Comparison of ENCODE assay signal across 21 cellular contexts in the genomic region with DNA sequence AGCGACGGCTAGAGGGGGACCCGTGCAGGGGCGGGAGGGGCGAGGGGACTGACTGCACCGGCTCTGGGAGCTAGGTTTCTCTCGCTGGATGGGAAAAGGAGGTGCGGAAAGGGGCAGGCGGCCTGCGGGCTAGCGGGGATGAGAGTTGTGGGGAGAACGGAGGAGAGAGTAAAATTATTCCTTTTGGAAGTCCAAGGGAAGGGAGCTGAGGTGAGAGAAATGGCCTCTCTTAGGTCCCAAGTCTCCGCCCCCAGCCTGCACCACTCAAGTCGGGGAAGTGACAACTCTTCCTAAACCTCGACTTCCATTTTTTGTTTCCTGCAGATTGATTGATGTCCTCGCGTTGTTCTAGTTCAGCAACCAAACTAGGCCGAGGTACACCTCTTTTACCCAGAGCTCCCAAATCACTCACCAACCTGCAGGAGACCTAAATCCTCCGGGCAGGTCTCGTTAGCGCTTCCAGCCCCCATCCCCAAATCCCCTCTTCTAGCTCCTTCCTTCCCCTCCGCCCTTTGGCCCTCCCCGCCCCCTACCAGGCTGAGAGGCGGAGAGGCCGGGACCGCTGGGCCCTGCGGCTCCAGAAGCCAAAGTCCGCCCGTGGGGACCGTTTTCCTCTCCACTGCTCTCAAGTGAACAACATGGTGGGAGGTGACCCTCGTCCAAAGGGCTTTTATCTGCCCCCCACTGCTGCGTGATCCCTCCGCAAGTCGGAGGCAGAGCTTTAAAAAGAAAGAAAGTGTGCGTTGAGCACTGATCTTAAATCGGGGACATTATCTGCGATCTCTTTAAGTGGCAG. TPM values are rescaled to one million over a fixed set of nuclear protein-coding genes. Genes with fewer than 3 reads are reported as not detected.
DNase-seq lines count a peak whose midpoint lies in the region; ATAC-seq and TF ChIP-seq lines count a peak whose summit lies in the region.
"Had no signal": no experiment of that assay in that cellular context is flagged by ENCODE, and none has a peak within 500 bp of the region (broad histone marks: within the 10 kb centered on the region; RNA-seq: fewer than 3 reads in every experiment).

No MANE protein-coding gene starts in this region.

- H3K9me3 ChIP-seq in NT2/D1 (ENCODE audit: insufficient read depth, low read length) (no peaks in the 10 kb centered on the region), hepatocyte (ENCODE audit: low read depth) (no peaks in the 10 kb centered on the region), tibial nerve (peaks cover 0 to 13% (median 0%) of the 10 kb centered on the region in 4 donors)
- H3K9me3 ChIP-seq: breast epithelium, suprapubic skin had no signal

- H3K9me3 Mint-ChIP-seq in GM23338 (no peaks in the 10 kb centered on the region; the same call in none of the 3 replicates), nephron (no peaks in the 10 kb centered on the region)

- H3K9ac ChIP-seq in NT2/D1 (ENCODE audit: insufficient read length, low read depth) = no peak overlapping the region

- no peak for TF ChIP-seq EP300 in tibial nerve (IDR thresholded peaks at IDR 0.05)

- H2AFZ ChIP-seq in GM23338 (peak overlapping the region; percentile 67), hepatocyte (peak overlapping the region; percentile 75)

- peaks cover 22% of the 10 kb centered on the region for H3F3A ChIP-seq in GM23338 (replicated peaks; ENCODE audit: low read depth)

- H4K20me1 ChIP-seq in GM23338 (replicated peaks; ENCODE audit: insufficient read depth) = peaks cover 6% of the 10 kb centered on the region; the same call in 1 of the 2 replicates
- H4K20me1 ChIP-seq in hepatocyte (ENCODE audit: insufficient read depth, poor library complexity, severe bottlenecking) = no peaks in the 10 kb centered on the region

- H3K4me3 Mint-ChIP-seq in GM23338 (peak overlapping the region; percentile 73), nephron (peak overlapping the region; percentile 88 to 92 (median 88))

- DNase-seq in GM23338 (ENCODE audit: low spot score) (peak; percentile 82), NT2/D1 (ENCODE audit: low read depth, low spot score) (no peak), hepatocyte (ENCODE audit: low spot score) (peak; percentile 71), tibial nerve (ENCODE audit: low spot score in 2 of 2) (no peak)
- DNase-seq: activated CD8-positive, alpha-beta memory T cell treated with anti-CD3 and anti-CD28 coated beads for 24 hours; activated effector memory CD4-positive, alpha-beta T cell treated with anti-CD3 and anti-CD28 coated beads, Interleukin-2, amount 50 U/mL, for 16 hours; C1 segment of cervical spinal cord; effector memory CD4-positive, alpha-beta T cell; foreskin melanocyte; Kasumi-1; kidney glomerular epithelial cell; NCI-H1436 treated with DMSO at 0.1 percent for 48 hours; NCI-H446 had no signal

- no peaks in the 10 kb centered on the region for H3K36me3 ChIP-seq in GM23338 (ENCODE audit: insufficient read depth)
- no peaks in the 10 kb centered on the region for H3K36me3 ChIP-seq in NT2/D1 (ENCODE audit: insufficient read depth, insufficient read length, low read length)
- H3K36me3 ChIP-seq in hepatocyte (replicated peaks; ENCODE audit: insufficient read depth, low read depth) = no peaks in the 10 kb centered on the region
- no peaks in the 10 kb centered on the region for H3K36me3 ChIP-seq in tibial nerve
- H3K36me3 ChIP-seq: breast epithelium, suprapubic skin had no signal

- H3K27me3 Mint-ChIP-seq in GM23338 (ENCODE audit: insufficient read depth, low read depth, poor library complexity) (peaks cover 99% of the 10 kb centered on the region), nephron (ENCODE audit: low read depth) (peaks cover 90% of the 10 kb centered on the region)

- peaks cover 100% of the 10 kb centered on the region for H3K27me3 ChIP-seq in GM23338 (ENCODE audit: insufficient read depth)
- peaks cover 100% of the 10 kb centered on the region for H3K27me3 ChIP-seq in NT2/D1 (ENCODE audit: insufficient read depth, insufficient read length)
- peaks cover 13% of the 10 kb centered on the region for H3K27me3 ChIP-seq in hepatocyte
- peaks cover 3 to 100% of the 10 kb centered on the region in 2 donors for H3K27me3 ChIP-seq in tibial nerve

- H3K4me1 ChIP-seq in GM23338 (ENCODE audit: insufficient read depth) (peaks cover 76% of the 10 kb centered on the region), NT2/D1 (ENCODE audit: insufficient read depth, insufficient read length) (peaks cover 4% of the 10 kb centered on the region), hepatocyte (ENCODE audit: insufficient read depth) (peaks cover 13% of the 10 kb centered on the region), tibial nerve (peaks cover 0 to 52% (median 10%) of the 10 kb centered on the region in 4 donors)
- H3K4me1 ChIP-seq: breast epithelium had no signal

- H3K4me3 ChIP-seq in GM23338 (peak overlapping the region; percentile 53), NT2/D1 (ENCODE audit: insufficient read length, low read depth) (peak overlapping the region; percentile 12), hepatocyte (peak overlapping the region; percentile 30), tibial nerve (no peak overlapping the region)
- H3K4me3 ChIP-seq: breast epithelium, GM12878, suprapubic skin had no signal

- 22% methylated on average over 31 of the region's 37 CpGs for WGBS in hepatocyte (ENCODE audit: low lambda C conversion rate, missing lambda C conversion rate)
- 13 to 17% methylated on average over 37 of the region's 37 CpGs for WGBS in tibial nerve, 2 donors

- H3K4me1 Mint-ChIP-seq in GM23338 (peaks cover 61% of the 10 kb centered on the region), nephron (peaks cover 44% of the 10 kb centered on the region)

- H3K27ac ChIP-seq in GM23338 (ENCODE audit: low read depth) = no peak overlapping the region
- H3K27ac ChIP-seq in hepatocyte = peak overlapping the region; percentile 89
- H3K27ac ChIP-seq in tibial nerve = no peak overlapping the region
- H3K27ac ChIP-seq: breast epithelium, HL-60, suprapubic skin had no signal

- H3K4me2 ChIP-seq in GM23338 (peak overlapping the region; percentile 77), hepatocyte (peak overlapping the region; percentile 91)

- H3K9me2 ChIP-seq in GM23338 (ENCODE audit: insufficient read depth) (no peaks in the 10 kb centered on the region), hepatocyte (replicated peaks; ENCODE audit: insufficient read depth) (no peaks in the 10 kb centered on the region)

- ATAC-seq in GM23338 (peak; percentile 24), HG02642 (IDR thresholded peaks at IDR 0.05; ENCODE audit: poor library complexity, unreplicated experiment) (no peak), GM19324 (IDR thresholded peaks at IDR 0.05; ENCODE audit: low FRiP score, unreplicated experiment) (no peak), GM21447 (IDR thresholded peaks at IDR 0.05; ENCODE audit: unreplicated experiment) (no peak)
- ATAC-seq: GM12878 had no signal

- no peaks in the 10 kb centered on the region; the same call in 2 of the 3 replicates for H3K36me3 Mint-ChIP-seq in GM23338 (ENCODE audit: low read depth)
- peaks cover 26% of the 10 kb centered on the region for H3K36me3 Mint-ChIP-seq in nephron (ENCODE audit: low read depth)

- H3K27ac Mint-ChIP-seq in GM23338 (no peak overlapping the region), nephron (peak overlapping the region; percentile 93 to 99 (median 95))

- TF ChIP-seq CTCF in GM23338 (conservative IDR thresholded peaks at IDR 0.05; ENCODE audit: low read depth in 2 of 2) = no peak
- TF ChIP-seq CTCF in hepatocyte (IDR thresholded peaks at IDR 0.05; ENCODE audit: poor library complexity) = no peak
- no peak for TF ChIP-seq CTCF in nephron (IDR thresholded peaks at IDR 0.05; ENCODE audit: unreplicated experiment in 3 of 3)
- TF ChIP-seq CTCF in tibial nerve (IDR thresholded peaks at IDR 0.05) = no peak

- TF ChIP-seq POLR2A in tibial nerve (IDR thresholded peaks at IDR 0.05) = no peak

- H3K79me2 ChIP-seq in GM23338 (replicated peaks; ENCODE audit: insufficient read depth) (no peaks in the 10 kb centered on the region), hepatocyte (peaks cover 65% of the 10 kb centered on the region)

RNA-seq across cellular contexts. Expression of gene PITX2, which starts 7.3 kb away (rescaled TPM):
- total RNA-seq in GM23338 (2014; rRNA removed; shearing (Covaris generic)) = 0.35 and 0.52 TPM in 2 replicates
- polyA plus RNA-seq in GM23338 (2016; fragmentation: Nextera tagmentation; extraction: Ambion mirVana) = 0.99 and 1.0 TPM in 2 replicates
- total RNA-seq in hepatocyte = 80.5 and 99.2 TPM in 2 replicates
- 142 and 147 TPM in 2 replicates for polyA plus RNA-seq in hepatocyte
- total RNA-seq in tibial nerve = not detected
- total RNA-seq: GM12878 had no signal
- polyA plus RNA-seq: GM12878 had no signal

Comparison
In these comparisons a context has a peak if more than half of its experiments do, and no peak if none do; other contexts are left out.
1. DNase-seq: peak in GM23338 (single experiment) and hepatocyte (single experiment); none in NT2/D1 (single experiment) and tibial nerve (0 of 2).
2. H3K4me3 ChIP-seq: peak in GM23338 (single experiment), NT2/D1 (single experiment) and hepatocyte (single experiment); none in tibial nerve (0 of 4).
3. RNA of gene PITX2, which starts 7.3 kb away (total RNA-seq): 80.5 to 99.2 TPM in hepatocyte; 0.35 to 0.52 TPM in GM23338 and not detected in tibial nerve; every median in the first group is over 10 times any median in the second.